ENCODE assay signal across 23 cellular contexts in the genomic region with DNA sequence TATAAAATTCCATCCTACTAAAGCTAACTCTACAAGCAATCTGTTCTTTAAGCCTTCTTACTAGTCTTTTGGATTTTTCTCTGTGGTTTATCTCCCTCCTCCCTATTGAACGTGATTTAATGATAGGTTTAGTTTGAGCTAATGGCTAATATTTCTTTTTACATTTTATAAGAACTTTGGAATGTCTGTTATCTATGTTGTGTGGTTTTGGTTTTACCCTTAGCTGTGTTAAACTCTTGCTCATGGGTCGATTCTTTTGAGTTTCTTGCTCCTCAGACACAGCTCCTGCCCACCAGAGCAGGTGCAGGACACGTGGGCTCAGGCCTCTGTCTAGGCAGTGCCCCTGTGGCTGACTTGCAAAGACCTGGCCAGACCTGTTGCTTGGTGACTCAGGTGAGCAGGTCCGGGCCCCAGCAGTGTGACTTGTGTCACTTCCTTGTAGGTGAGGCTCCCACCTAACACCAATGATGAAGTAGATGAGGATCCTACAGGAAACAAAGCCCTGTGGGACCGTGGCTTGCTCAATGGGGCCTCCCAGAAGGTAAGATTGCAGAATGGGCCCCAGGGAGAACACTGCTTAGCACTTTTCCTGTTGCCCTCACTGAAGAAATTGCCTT. TPM values are rescaled to one million over a fixed set of nuclear protein-coding genes. Genes with fewer than 3 reads are reported as not detected.
DNase-seq lines count a peak whose midpoint lies in the region; ATAC-seq and TF ChIP-seq lines count a peak whose summit lies in the region.
"Had no signal": no experiment of that assay in that cellular context is flagged by ENCODE, and none has a peak within 500 bp of the region (broad histone marks: within the 10 kb centered on the region; RNA-seq: fewer than 3 reads in every experiment).

No MANE protein-coding gene starts in this region.

- no peaks in the 10 kb centered on the region for H3K27me3 Mint-ChIP-seq in activated CD8-positive, alpha-beta T cell treated with anti-CD3 and anti-CD28 coated beads for 36 hours
- H3K27me3 Mint-ChIP-seq in activated CD8-positive, alpha-beta T cell treated with anti-CD3 and anti-CD28 coated beads, Interleukin-2, amount 10 ng/mL, durations not matched to agents 7 days and 5 days (ENCODE audit: low read depth): no peaks in the 10 kb centered on the region
- no peaks in the 10 kb centered on the region for H3K27me3 Mint-ChIP-seq in T-helper 17 cell
- H3K27me3 Mint-ChIP-seq: activated B cell treated with CpG ODN at 0.5 μM for 24 hours, progenitor cell of endocrine pancreas had no signal

- H3K4me3 Mint-ChIP-seq in activated CD8-positive, alpha-beta T cell treated with anti-CD3 and anti-CD28 coated beads for 36 hours: no peak overlapping the region
- H3K4me3 Mint-ChIP-seq in activated CD8-positive, alpha-beta T cell treated with anti-CD3 and anti-CD28 coated beads, Interleukin-2, amount 10 ng/mL, durations not matched to agents 7 days and 5 days: no peak overlapping the region
- H3K4me3 Mint-ChIP-seq in T-helper 17 cell: no peak overlapping the region
- H3K4me3 Mint-ChIP-seq: activated B cell treated with CpG ODN at 0.5 μM for 24 hours; T-helper 1 cell treated with Interleukin-12 subunit alpha and Interleukin-12 subunit beta and Interleukin-4 antibody, amounts not matched to agents 30 μg/mL and 1 μg/mL, for 36 hours had no signal

- H3K4me1 Mint-ChIP-seq in activated CD8-positive, alpha-beta T cell treated with anti-CD3 and anti-CD28 coated beads for 36 hours (ENCODE audit: low read depth): peaks cover 15% of the 10 kb centered on the region
- H3K4me1 Mint-ChIP-seq in activated CD8-positive, alpha-beta T cell treated with anti-CD3 and anti-CD28 coated beads, Interleukin-2, amount 10 ng/mL, durations not matched to agents 7 days and 5 days (ENCODE audit: low read depth): peaks cover 22% of the 10 kb centered on the region
- H3K4me1 Mint-ChIP-seq in T-helper 17 cell: peaks cover 13% of the 10 kb centered on the region
- H3K4me1 Mint-ChIP-seq: activated B cell treated with CpG ODN at 0.5 μM for 24 hours had no signal

- H3K9me3 Mint-ChIP-seq in activated CD8-positive, alpha-beta T cell treated with anti-CD3 and anti-CD28 coated beads for 36 hours: no peaks in the 10 kb centered on the region
- no peaks in the 10 kb centered on the region for H3K9me3 Mint-ChIP-seq in activated CD8-positive, alpha-beta T cell treated with anti-CD3 and anti-CD28 coated beads, Interleukin-2, amount 10 ng/mL, durations not matched to agents 7 days and 5 days (ENCODE audit: insufficient read depth)
- H3K9me3 Mint-ChIP-seq: activated B cell treated with CpG ODN at 0.5 μM for 24 hours; T-helper 1 cell treated with Interleukin-12 subunit alpha and Interleukin-12 subunit beta and Interleukin-4 antibody, amounts not matched to agents 30 μg/mL and 1 μg/mL, for 36 hours had no signal

- peak overlapping the region; percentile 55 for H3K27ac Mint-ChIP-seq in activated CD8-positive, alpha-beta T cell treated with anti-CD3 and anti-CD28 coated beads for 36 hours
- no peak overlapping the region for H3K27ac Mint-ChIP-seq in activated CD8-positive, alpha-beta T cell treated with anti-CD3 and anti-CD28 coated beads, Interleukin-2, amount 10 ng/mL, durations not matched to agents 7 days and 5 days
- H3K27ac Mint-ChIP-seq in T-helper 17 cell: peak overlapping the region; percentile 51
- H3K27ac Mint-ChIP-seq: activated B cell treated with CpG ODN at 0.5 μM for 24 hours; progenitor cell of endocrine pancreas; T-helper 1 cell treated with Interleukin-12 subunit alpha and Interleukin-12 subunit beta and Interleukin-4 antibody, amounts not matched to agents 30 μg/mL and 1 μg/mL, for 36 hours had no signal

- intact Hi-C loops in activated CD8-positive, alpha-beta T cell treated with anti-CD3 and anti-CD28 coated beads for 36 hours (cut with micrococcal nuclease): no loop called here
- intact Hi-C loops in sciatic nerve (cut with DNase I): no loop called here

- no peak overlapping the region for H3K4me3 ChIP-seq in epithelial cell of esophagus (ENCODE audit: low read length)
- H3K4me3 ChIP-seq: heart right ventricle, lung, thyroid gland had no signal

- no peak for DNase-seq in activated CD8-positive, alpha-beta T cell treated with anti-CD3 and anti-CD28 coated beads for 36 hours
- no peak for DNase-seq in activated CD8-positive, alpha-beta T cell treated with anti-CD3 and anti-CD28 coated beads, Interleukin-2, amount 10 ng/mL, durations not matched to agents 7 days and 5 days
- DNase-seq in T-helper 17 cell (no peak), epithelial cell of esophagus (ENCODE audit: low read depth) (peak; percentile 94), sciatic nerve (ENCODE audit: low spot score) (peak; percentile 40), activated gamma-delta T cell (lab: John Stamatoyannopoulos, UW) (no peak), COLO829 (ENCODE audit: low spot score) (no peak)
- DNase-seq: activated B cell treated with CpG ODN at 0.5 μM for 24 hours; activated CD8-positive, alpha-beta memory T cell treated with anti-CD3 and anti-CD28 coated beads for 24 hours; activated effector memory CD4-positive, alpha-beta T cell treated with Interleukin-2 at 50 U/mL for 16 hours; dermis blood vessel endothelial cell; DMS 273 treated with DMSO at 0.1 percent for 48 hours; erythroblast; GF-D8; heart right ventricle; NCI-H1436; NCI-H2171 treated with DMSO at 0.1 percent for 48 hours; SIG-M5; thyroid gland had no signal

- H3K9me3 ChIP-seq in T-helper 17 cell (ENCODE audit: control insufficient read depth, low read length, poor library complexity, severe bottlenecking): no peaks in the 10 kb centered on the region
- H3K9me3 ChIP-seq: heart right ventricle, thyroid gland had no signal

- POLR2A ChIA-PET in activated CD8-positive, alpha-beta T cell treated with anti-CD3 and anti-CD28 coated beads for 36 hours (lab: Charles Lee): interaction anchor here (0.6 to 6.7 kb wide), 5 partner anchors 11 to 212 kb away, joined by 3 to 43 read pairs (median 3); no protein-coding TSS in a partner anchor
- POLR2A ChIA-PET in activated CD8-positive, alpha-beta T cell treated with anti-CD3 and anti-CD28 coated beads, Interleukin-2, amount 10 ng/mL, durations not matched to agents 7 days and 5 days (lab: Charles Lee): interaction anchor here (1.0 to 1.6 kb wide), 3 partner anchors 10 to 11 kb away, joined by 3 to 4 read pairs (median 4); no protein-coding TSS in a partner anchor

- no peak for TF ChIP-seq CTCF in activated CD8-positive, alpha-beta T cell treated with anti-CD3 and anti-CD28 coated beads for 36 hours (IDR thresholded peaks at IDR 0.05)
- TF ChIP-seq CTCF in epithelial cell of esophagus (IDR thresholded peaks at IDR 0.05; ENCODE audit: insufficient read depth, low read depth, low read length, missing control alignments): no peak

- CTCF ChIA-PET in activated CD8-positive, alpha-beta T cell treated with anti-CD3 and anti-CD28 coated beads for 36 hours (lab: Charles Lee): interaction anchor here (1.1 to 1.5 kb wide), 3 partner anchors 15 to 85 kb away, joined by 4 read pairs; no protein-coding TSS in a partner anchor
- CTCF ChIA-PET in activated CD8-positive, alpha-beta T cell treated with anti-CD3 and anti-CD28 coated beads, Interleukin-2, amount 10 ng/mL, durations not matched to agents 7 days and 5 days (lab: Charles Lee): interaction anchor here (0.8 to 1.4 kb wide), 3 partner anchors 28 to 203 kb away, joined by 3 read pairs; no protein-coding TSS in a partner anchor

- H3K36me3 Mint-ChIP-seq in activated CD8-positive, alpha-beta T cell treated with anti-CD3 and anti-CD28 coated beads for 36 hours (ENCODE audit: low read depth): peaks cover 88% of the 10 kb centered on the region
- H3K36me3 Mint-ChIP-seq in activated CD8-positive, alpha-beta T cell treated with anti-CD3 and anti-CD28 coated beads, Interleukin-2, amount 10 ng/mL, durations not matched to agents 7 days and 5 days (ENCODE audit: low read depth): peaks cover 87% of the 10 kb centered on the region
- peaks cover 14% of the 10 kb centered on the region for H3K36me3 Mint-ChIP-seq in T-helper 17 cell (ENCODE audit: low read depth)

- ATAC-seq in activated CD8-positive, alpha-beta T cell treated with anti-CD3 and anti-CD28 coated beads for 36 hours: no peak
- ATAC-seq in activated CD8-positive, alpha-beta T cell treated with anti-CD3 and anti-CD28 coated beads, Interleukin-2, amount 10 ng/mL, durations not matched to agents 7 days and 5 days: no peak
- ATAC-seq in T-helper 17 cell (no peak), sciatic nerve (no peak), HG03520 (IDR thresholded peaks at IDR 0.05; ENCODE audit: unreplicated experiment) (no peak)
- ATAC-seq: heart right ventricle had no signal

RNA-seq across cellular contexts. Expression of a gene that starts 45.1 kb away (rescaled TPM):
- 100 to 1,000 TPM; 543 to 552 TPM for total RNA-seq in activated CD8-positive, alpha-beta T cell treated with anti-CD3 and anti-CD28 coated beads for 36 hours
- 100 to 1,000 TPM; 399 to 420 TPM for total RNA-seq in activated CD8-positive, alpha-beta T cell treated with anti-CD3 and anti-CD28 coated beads, Interleukin-2, amount 10 ng/mL, durations not matched to agents 7 days and 5 days
- total RNA-seq in T-helper 17 cell: 100 to 1,000 TPM; 163 to 182 TPM
- total RNA-seq in sciatic nerve: 207 TPM

RNA-seq across cellular contexts. Expression of a gene that starts 45.4 kb away (rescaled TPM):
- 10 to 100 TPM; 38.0 to 39.0 TPM for total RNA-seq in activated CD8-positive, alpha-beta T cell treated with anti-CD3 and anti-CD28 coated beads for 36 hours
- total RNA-seq in activated CD8-positive, alpha-beta T cell treated with anti-CD3 and anti-CD28 coated beads, Interleukin-2, amount 10 ng/mL, durations not matched to agents 7 days and 5 days: 10 to 100 TPM; 62.1 to 71.3 TPM
- 10 to 100 TPM; 26.3 to 54.0 TPM for total RNA-seq in T-helper 17 cell
- 51.0 TPM for total RNA-seq in sciatic nerve

Comparison
In these comparisons a context has a peak if more than half of its experiments do, and no peak if none do; other contexts are left out.
1. DNase-seq: peak in epithelial cell of esophagus (single experiment) and sciatic nerve (single experiment); none in activated CD8-positive, alpha-beta T cell treated with anti-CD3 and anti-CD28 coated beads for 36 hours (single experiment), activated CD8-positive, alpha-beta T cell treated with anti-CD3 and anti-CD28 coated beads, Interleukin-2, amount 10 ng/mL, durations not matched to agents 7 days and 5 days (single experiment), T-helper 17 cell (0 of 3), activated gamma-delta T cell (single experiment) and COLO829 (single experiment).